ENCODE assay signal across 19 cellular contexts in the genomic region with DNA sequence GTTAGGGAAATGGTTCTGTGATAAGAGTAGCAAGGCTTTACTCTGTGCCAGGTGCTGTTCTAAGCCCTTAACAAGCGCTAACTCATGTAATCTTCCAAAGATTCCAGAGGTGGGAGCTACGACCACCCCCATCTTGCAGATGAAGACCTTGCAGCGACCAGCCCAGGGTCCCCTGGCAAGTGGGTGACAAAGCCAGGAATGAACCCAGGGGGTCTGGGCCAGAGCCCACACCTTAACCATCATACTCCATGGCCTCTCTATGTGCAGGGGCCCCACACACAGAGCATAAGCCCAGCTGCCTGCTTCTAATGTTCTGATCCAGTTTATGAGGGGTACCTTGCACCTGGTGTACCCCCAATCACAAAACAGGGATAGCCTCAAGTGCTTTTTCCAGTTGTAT.
DNase-seq lines count a peak whose midpoint lies in the region; TF ChIP-seq lines count a peak whose summit lies in the region.
"Had no signal": no experiment of that assay in that cellular context is flagged by ENCODE, and none has a peak within 500 bp of the region (broad histone marks: within the 10 kb centered on the region; RNA-seq: fewer than 3 reads in every experiment).

No MANE protein-coding gene starts in this region.

- no peaks in the 10 kb centered on the region for H3K36me3 ChIP-seq in stomach
- H3K36me3 ChIP-seq: BLaER1 had no signal

- no peak for TF ChIP-seq EP300 in stomach (IDR thresholded peaks at IDR 0.05)

- no peak overlapping the region for H3K4me3 ChIP-seq in stomach
- H3K4me3 ChIP-seq: BLaER1, GM12878, GM23248 had no signal

- no peak for TF ChIP-seq CTCF in stomach (IDR thresholded peaks at IDR 0.05)

- H3K27ac ChIP-seq in stomach, result peak overlapping the region in 1 of 5 donors; percentile 17
- H3K27ac ChIP-seq: 22Rv1, BLaER1, C4-2B, GM23248 had no signal

- 48 to 60% (median 56%) methylated on average over 2 to 3 of the region's 3 CpGs for WGBS in stomach, 5 donors

- H3K9me3 ChIP-seq in stomach, result no peaks in the 10 kb centered on the region
- H3K9me3 ChIP-seq: BLaER1, Caco-2 had no signal

- TF ChIP-seq POLR2A in stomach (IDR thresholded peaks at IDR 0.05), result no peak

- H3K27me3 ChIP-seq in stomach, result no peaks in the 10 kb centered on the region
- H3K27me3 ChIP-seq: BLaER1 had no signal

- H3K4me1 ChIP-seq in stomach, result peaks cover 0 to 32% (median 17%) of the 10 kb centered on the region in 4 donors
- H3K4me1 ChIP-seq: Caco-2 had no signal

- peak; percentile 16 for DNase-seq in activated effector memory CD4-positive, alpha-beta T cell treated with anti-CD3 and anti-CD28 coated beads, Interleukin-2, amount 50 U/mL, for 16 hours
- DNase-seq in activated effector memory CD4-positive, alpha-beta T cell treated with Interleukin-2 at 50 U/mL for 16 hours, result no peak
- DNase-seq in mesenteric fat pad (ENCODE audit: low spot score) (peak; percentile 60), stomach (peak; percentile 14), NCI-H69 (lab: John Stamatoyannopoulos, UW) (no peak)
- no peak for DNase-seq in stimulated activated CD4-positive, alpha-beta T cell treated with anti-CD3 and anti-CD28 coated beads, Interleukin-4, amount 100 ng/mL, for 24 hours
- DNase-seq: Caco-2; CD4-positive, CD25-positive, alpha-beta regulatory T cell; CD8-positive, alpha-beta T cell; DMS 273 treated with DMSO at 0.1 percent for 48 hours; DMS79; EL; GDM1; GM23248; H9 had no signal

- intact Hi-C loops in stomach (cut with DNase I; ENCODE audit: low total_unique reads), result no loop called here

Comparison
In these comparisons a context has a peak if more than half of its experiments do, and no peak if none do; other contexts are left out.
1. DNase-seq: peak in activated effector memory CD4-positive, alpha-beta T cell treated with anti-CD3 and anti-CD28 coated beads, Interleukin-2, amount 50 U/mL, for 16 hours (single experiment), mesenteric fat pad (single experiment) and stomach (single experiment); none in activated effector memory CD4-positive, alpha-beta T cell treated with Interleukin-2 at 50 U/mL for 16 hours (single experiment), stimulated activated CD4-positive, alpha-beta T cell treated with anti-CD3 and anti-CD28 coated beads, Interleukin-4, amount 100 ng/mL, for 24 hours (single experiment) and NCI-H69 (single experiment).